ENCODE assay signal across 1 cellular context in genomic region chr18:79823120-79823519, GRCh38.
TF ChIP-seq lines count a peak whose summit lies in the region.

No MANE protein-coding gene starts in this region.

TF ChIP-seq in HepG2, 621 proteins besides CTCF, POLR2A, EP300 and RAD21 (continued from another document):
- TF ChIP-seq, protein P1, sequence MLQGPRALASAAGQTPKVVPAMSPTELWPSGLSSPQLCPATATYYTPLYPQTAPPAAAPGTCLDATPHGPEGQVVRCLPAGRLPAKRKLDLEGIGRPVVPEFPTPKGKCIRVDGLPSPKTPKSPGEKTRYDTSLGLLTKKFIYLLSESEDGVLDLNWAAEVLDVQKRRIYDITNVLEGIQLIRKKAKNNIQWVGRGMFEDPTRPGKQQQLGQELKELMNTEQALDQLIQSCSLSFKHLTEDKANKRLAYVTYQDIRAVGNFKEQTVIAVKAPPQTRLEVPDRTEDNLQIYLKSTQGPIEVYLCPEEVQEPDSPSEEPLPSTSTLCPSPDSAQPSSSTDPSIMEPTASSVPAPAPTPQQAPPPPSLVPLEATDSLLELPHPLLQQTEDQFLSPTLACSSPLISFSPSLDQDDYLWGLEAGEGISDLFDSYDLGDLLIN (CRISPR knock-in tag; IDR thresholded peaks at IDR 0.05; ENCODE audit: borderline replicate concordance), result no peak
- peak; percentile 50; the same call in 1 of the 2 replicates for TF ChIP-seq RXRA (CRISPR knock-in tag; IDR thresholded peaks at IDR 0.05)
- TF ChIP-seq RNF2 (conservative IDR thresholded peaks at IDR 0.05; ENCODE audit: low read depth), result 0 out of 2 replicates have a peak, but pooled peaks have one; percentile 22
- TF ChIP-seq, protein P2, sequence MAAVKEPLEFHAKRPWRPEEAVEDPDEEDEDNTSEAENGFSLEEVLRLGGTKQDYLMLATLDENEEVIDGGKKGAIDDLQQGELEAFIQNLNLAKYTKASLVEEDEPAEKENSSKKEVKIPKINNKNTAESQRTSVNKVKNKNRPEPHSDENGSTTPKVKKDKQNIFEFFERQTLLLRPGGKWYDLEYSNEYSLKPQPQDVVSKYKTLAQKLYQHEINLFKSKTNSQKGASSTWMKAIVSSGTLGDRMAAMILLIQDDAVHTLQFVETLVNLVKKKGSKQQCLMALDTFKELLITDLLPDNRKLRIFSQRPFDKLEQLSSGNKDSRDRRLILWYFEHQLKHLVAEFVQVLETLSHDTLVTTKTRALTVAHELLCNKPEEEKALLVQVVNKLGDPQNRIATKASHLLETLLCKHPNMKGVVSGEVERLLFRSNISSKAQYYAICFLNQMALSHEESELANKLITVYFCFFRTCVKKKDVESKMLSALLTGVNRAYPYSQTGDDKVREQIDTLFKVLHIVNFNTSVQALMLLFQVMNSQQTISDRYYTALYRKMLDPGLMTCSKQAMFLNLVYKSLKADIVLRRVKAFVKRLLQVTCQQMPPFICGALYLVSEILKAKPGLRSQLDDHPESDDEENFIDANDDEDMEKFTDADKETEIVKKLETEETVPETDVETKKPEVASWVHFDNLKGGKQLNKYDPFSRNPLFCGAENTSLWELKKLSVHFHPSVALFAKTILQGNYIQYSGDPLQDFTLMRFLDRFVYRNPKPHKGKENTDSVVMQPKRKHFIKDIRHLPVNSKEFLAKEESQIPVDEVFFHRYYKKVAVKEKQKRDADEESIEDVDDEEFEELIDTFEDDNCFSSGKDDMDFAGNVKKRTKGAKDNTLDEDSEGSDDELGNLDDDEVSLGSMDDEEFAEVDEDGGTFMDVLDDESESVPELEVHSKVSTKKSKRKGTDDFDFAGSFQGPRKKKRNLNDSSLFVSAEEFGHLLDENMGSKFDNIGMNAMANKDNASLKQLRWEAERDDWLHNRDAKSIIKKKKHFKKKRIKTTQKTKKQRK (IDR thresholded peaks at IDR 0.05; ENCODE audit: low read length), result no peak
- TF ChIP-seq, protein P3, sequence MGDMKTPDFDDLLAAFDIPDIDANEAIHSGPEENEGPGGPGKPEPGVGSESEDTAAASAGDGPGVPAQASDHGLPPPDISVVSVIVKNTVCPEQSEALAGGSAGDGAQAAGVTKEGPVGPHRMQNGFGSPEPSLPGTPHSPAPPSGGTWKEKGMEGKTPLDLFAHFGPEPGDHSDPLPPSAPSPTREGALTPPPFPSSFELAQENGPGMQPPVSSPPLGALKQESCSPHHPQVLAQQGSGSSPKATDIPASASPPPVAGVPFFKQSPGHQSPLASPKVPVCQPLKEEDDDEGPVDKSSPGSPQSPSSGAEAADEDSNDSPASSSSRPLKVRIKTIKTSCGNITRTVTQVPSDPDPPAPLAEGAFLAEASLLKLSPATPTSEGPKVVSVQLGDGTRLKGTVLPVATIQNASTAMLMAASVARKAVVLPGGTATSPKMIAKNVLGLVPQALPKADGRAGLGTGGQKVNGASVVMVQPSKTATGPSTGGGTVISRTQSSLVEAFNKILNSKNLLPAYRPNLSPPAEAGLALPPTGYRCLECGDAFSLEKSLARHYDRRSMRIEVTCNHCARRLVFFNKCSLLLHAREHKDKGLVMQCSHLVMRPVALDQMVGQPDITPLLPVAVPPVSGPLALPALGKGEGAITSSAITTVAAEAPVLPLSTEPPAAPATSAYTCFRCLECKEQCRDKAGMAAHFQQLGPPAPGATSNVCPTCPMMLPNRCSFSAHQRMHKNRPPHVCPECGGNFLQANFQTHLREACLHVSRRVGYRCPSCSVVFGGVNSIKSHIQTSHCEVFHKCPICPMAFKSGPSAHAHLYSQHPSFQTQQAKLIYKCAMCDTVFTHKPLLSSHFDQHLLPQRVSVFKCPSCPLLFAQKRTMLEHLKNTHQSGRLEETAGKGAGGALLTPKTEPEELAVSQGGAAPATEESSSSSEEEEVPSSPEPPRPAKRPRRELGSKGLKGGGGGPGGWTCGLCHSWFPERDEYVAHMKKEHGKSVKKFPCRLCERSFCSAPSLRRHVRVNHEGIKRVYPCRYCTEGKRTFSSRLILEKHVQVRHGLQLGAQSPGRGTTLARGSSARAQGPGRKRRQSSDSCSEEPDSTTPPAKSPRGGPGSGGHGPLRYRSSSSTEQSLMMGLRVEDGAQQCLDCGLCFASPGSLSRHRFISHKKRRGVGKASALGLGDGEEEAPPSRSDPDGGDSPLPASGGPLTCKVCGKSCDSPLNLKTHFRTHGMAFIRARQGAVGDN (CRISPR knock-in tag; IDR thresholded peaks at IDR 0.05), result peak; percentile 34; the same call in 1 of the 2 replicates
TF ChIP-seq in HepG2: peak in this region for 11.
